1 cellular context compared by ENCODE assay signal in genomic region chr9:35729101-35729500, GRCh38.
TF ChIP-seq lines count a peak whose summit lies in the region.

No MANE protein-coding gene starts in this region.

TF ChIP-seq in SK-N-SH treated with all-trans-retinoic acid at 6 μM for 48 hours, 23 proteins besides CTCF, POLR2A, EP300 and RAD21 (continued from another document):
- no peak for TF ChIP-seq POU6F1 (CRISPR knock-in tag; IDR thresholded peaks at IDR 0.05; ENCODE audit: borderline replicate concordance, low read depth)
